Comparison of ENCODE assay signal across 8 cellular contexts in genomic region chr1:212760126-212760823, GRCh38. TPM values are rescaled to one million over a fixed set of nuclear protein-coding genes. Genes with fewer than 3 reads are reported as not detected.
DNase-seq lines count a peak whose midpoint lies in the region; ATAC-seq and TF ChIP-seq lines count a peak whose summit lies in the region.

No MANE protein-coding gene starts in this region.

- H3K36me3 Mint-ChIP-seq in CD4-positive, CD25-positive, alpha-beta regulatory T cell: peaks cover 44% of the 10 kb centered on the region
- H3K36me3 Mint-ChIP-seq in H9 (ENCODE audit: insufficient read depth in 1 of 3, low read depth in 3 of 3): peaks cover 3 to 12% (median 11%) of the 10 kb centered on the region in 3 experiments; a peak in 5 of 7 replicates

- no CpG with 5 or more reads among the region's 10 CpGs for WGBS in H9 (ENCODE audit: extremely low coverage, insufficient read length, low lambda C conversion rate)

- no peak overlapping the region for H2BK12ac ChIP-seq in H9 (ENCODE audit: insufficient read length, low read depth, low read length)

- H3K18ac ChIP-seq in H9 (ENCODE audit: insufficient read length, low read depth, low read length): no peak overlapping the region

- H3K23ac ChIP-seq in H9 (ENCODE audit: insufficient read length, low read depth, low read length): no peak overlapping the region

- no peak overlapping the region for H3K4me3 ChIP-seq in CD4-positive, CD25-positive, alpha-beta regulatory T cell (ENCODE audit: low read depth, low read length)

- no peaks in the 10 kb centered on the region for H3K9me3 ChIP-seq in CD4-positive, CD25-positive, alpha-beta regulatory T cell (ENCODE audit: control insufficient read depth in 2 of 2, low read length in 2 of 2)
- H3K9me3 ChIP-seq in H9 (ENCODE audit: control insufficient read depth, low read depth, low read length): no peaks in the 10 kb centered on the region

- H3K36me3 ChIP-seq in CD4-positive, CD25-positive, alpha-beta regulatory T cell (ENCODE audit: control insufficient read depth, insufficient read depth, low read length): peaks cover 4% of the 10 kb centered on the region

- ATAC-seq in CD4-positive, CD25-positive, alpha-beta regulatory T cell (ENCODE audit: low read depth in 2 of 2): peak; percentile 45 to 59
- no peak for ATAC-seq in GM21825 (IDR thresholded peaks at IDR 0.05; ENCODE audit: unreplicated experiment)

- H3K79me1 ChIP-seq in H9 (ENCODE audit: insufficient read depth, low read depth, low read length, poor library complexity, severe bottlenecking): peaks cover 7% of the 10 kb centered on the region

- H3K4me1 ChIP-seq in CD4-positive, CD25-positive, alpha-beta regulatory T cell (ENCODE audit: control insufficient read depth, insufficient read depth, low read length, poor library complexity, severe bottlenecking): no peaks in the 10 kb centered on the region
- no peaks in the 10 kb centered on the region for H3K4me1 ChIP-seq in H9 (ENCODE audit: insufficient read depth, low read length)

- H2BK120ac ChIP-seq in H9 (ENCODE audit: low read depth, low read length, poor library complexity, severe bottlenecking): no peak overlapping the region

- H2BK5ac ChIP-seq in H9 (ENCODE audit: insufficient read length, low read length): no peak overlapping the region

- no peak overlapping the region for H3K14ac ChIP-seq in H9 (ENCODE audit: insufficient read depth, low read length)

- H2BK20ac ChIP-seq in H9 (ENCODE audit: low read depth, low read length, poor library complexity, severe bottlenecking): no peak overlapping the region

- peaks cover 0 to 3% (median 0%) of the 10 kb centered on the region in 7 donors for H3K9me3 Mint-ChIP-seq in CD4-positive, CD25-positive, alpha-beta regulatory T cell
- no peaks in the 10 kb centered on the region for H3K9me3 Mint-ChIP-seq in H9

- no peaks in the 10 kb centered on the region for H3K27me3 ChIP-seq in CD4-positive, CD25-positive, alpha-beta regulatory T cell (ENCODE audit: control insufficient read depth, insufficient read depth, low read length)
- no peaks in the 10 kb centered on the region; the same call in 1 of the 2 replicates for H3K27me3 ChIP-seq in H9 (ENCODE audit: insufficient read depth, low read length)

- no peak overlapping the region for H3K9ac ChIP-seq in H9 (ENCODE audit: extremely low read depth, insufficient read length, low read length)

- no peak overlapping the region for H2AK5ac ChIP-seq in H9 (ENCODE audit: insufficient read length, low read length)

- no peak overlapping the region for H3K27ac ChIP-seq in CD4-positive, CD25-positive, alpha-beta regulatory T cell (ENCODE audit: insufficient read depth, low read length, poor library complexity, severe bottlenecking)
- no peak overlapping the region for H3K27ac ChIP-seq in H9 (ENCODE audit: insufficient read length, low read depth, low read length)

- H4K5ac ChIP-seq in H9 (ENCODE audit: insufficient read length, low read depth, low read length): no peak overlapping the region

- no peak overlapping the region for H2BK15ac ChIP-seq in H9 (ENCODE audit: low read depth, low read length)

- H4K91ac ChIP-seq in H9 (ENCODE audit: insufficient read length, low read depth, low read length): no peak overlapping the region

- no peak overlapping the region for H4K8ac ChIP-seq in H9 (replicated peaks; ENCODE audit: insufficient read length, low read depth, low read length)

- H3K56ac ChIP-seq in H9 (ENCODE audit: insufficient read length, low read depth, low read length): no peak overlapping the region

- H3T11ph ChIP-seq in H9 (ENCODE audit: low read length): no peak overlapping the region

- no peak overlapping the region for H3K4me3 Mint-ChIP-seq in CD4-positive, CD25-positive, alpha-beta regulatory T cell
- H3K4me3 Mint-ChIP-seq in H9: no peak overlapping the region

- H3K27me3 Mint-ChIP-seq in CD4-positive, CD25-positive, alpha-beta regulatory T cell: no peaks in the 10 kb centered on the region
- no peaks in the 10 kb centered on the region for H3K27me3 Mint-ChIP-seq in H9 (ENCODE audit: low read depth)

- peak in 1 of 3 donors; percentile 59 for DNase-seq in CD4-positive, CD25-positive, alpha-beta regulatory T cell
- DNase-seq in H9 (peak; percentile 81), UCSD-AML1 (lab: John Stamatoyannopoulos, UW; ENCODE audit: unreplicated experiment) (peak; percentile 24), ecto neural progenitor cell (ENCODE audit: low spot score) (peak; percentile 60), NCI-H774 (lab: John Stamatoyannopoulos, UW) (no peak), NCI-H526 treated with DMSO at 0.1 percent for 48 hours (lab: John Stamatoyannopoulos, UW) (no peak)
- DNase-seq in stimulated activated CD4-positive, alpha-beta T cell treated with anti-CD3 and anti-CD28 coated beads, Interleukin-12 subunit alpha, Interleukin-12 subunit beta, amount 100 ng/mL, for 24 hours (ENCODE audit: low read depth in 2 of 2): peak; percentile 21 to 45

- H4K20me1 ChIP-seq in H9 (ENCODE audit: control insufficient read depth, insufficient read depth, insufficient read length): no peaks in the 10 kb centered on the region

- H2AFZ ChIP-seq in H9 (ENCODE audit: low read length): no peak overlapping the region

- H3K4ac ChIP-seq in H9 (ENCODE audit: low read depth, low read length): no peak overlapping the region

- peak overlapping the region in 1 of 3 donors; percentile 66 for H3K27ac Mint-ChIP-seq in CD4-positive, CD25-positive, alpha-beta regulatory T cell
- H3K27ac Mint-ChIP-seq in H9: no peak overlapping the region; a peak in 2 of 7 replicates

- peak; percentile 80 for TF ChIP-seq CTCF in H9 (conservative IDR thresholded peaks at IDR 0.05)

- H3K4me1 Mint-ChIP-seq in CD4-positive, CD25-positive, alpha-beta regulatory T cell: peaks cover 26 to 34% (median 28%) of the 10 kb centered on the region in 4 donors
- H3K4me1 Mint-ChIP-seq in H9: peaks cover 0 to 10% of the 10 kb centered on the region in 2 experiments; a peak in 2 of 4 replicates

- no peak overlapping the region for H3K4me2 ChIP-seq in H9 (ENCODE audit: insufficient read depth, insufficient read length, low read length)

- no peaks in the 10 kb centered on the region for H3K79me2 ChIP-seq in H9 (ENCODE audit: insufficient read depth, low read length)

- no peaks in the 10 kb centered on the region for H3K23me2 ChIP-seq in H9 (ENCODE audit: insufficient read length, low read depth, low read length, poor library complexity, severe bottlenecking)

RNA-seq across cellular contexts. Expression of gene NSL1, which starts 31.3 kb away (rescaled TPM):
- total RNA-seq in CD4-positive, CD25-positive, alpha-beta regulatory T cell: 24.4 TPM
- polyA plus RNA-seq in CD4-positive, CD25-positive, alpha-beta regulatory T cell: 10 to 100 TPM; 66.6 to 69.1 (median 67.1) TPM
- 48.3 and 49.3 TPM in 2 replicates for total RNA-seq in H9 (2021)

RNA-seq across cellular contexts. Expression of gene TATDN3, which starts 31.4 kb away (rescaled TPM):
- total RNA-seq in CD4-positive, CD25-positive, alpha-beta regulatory T cell: 24.1 TPM
- 10 to 100 TPM; 20.6 to 28.7 (median 22.0) TPM for polyA plus RNA-seq in CD4-positive, CD25-positive, alpha-beta regulatory T cell
- total RNA-seq in H9 (2021): 13.8 and 14.2 TPM in 2 replicates

Comparison
In these comparisons a context has a peak if more than half of its experiments do, and no peak if none do; other contexts are left out.
1. DNase-seq: peak in H9 (single experiment), UCSD-AML1 (single experiment), ecto neural progenitor cell (single experiment) and stimulated activated CD4-positive, alpha-beta T cell treated with anti-CD3 and anti-CD28 coated beads, Interleukin-12 subunit alpha, Interleukin-12 subunit beta, amount 100 ng/mL, for 24 hours (2 of 2); none in NCI-H774 (single experiment) and NCI-H526 treated with DMSO at 0.1 percent for 48 hours (single experiment).